Comparison of ENCODE assay signal across 1 cellular context in genomic region chrX:100819837-100820666, GRCh38.
TF ChIP-seq lines count a peak whose summit lies in the region.

TSS of gene CSTF2 (plus strand) at chrX:100820391. CDS start at chrX:100820417, 26 bp downstream.

TF ChIP-seq in GM12878, 131 proteins besides CTCF, POLR2A, EP300 and RAD21 (continued from another document):
- peak; percentile 11; the same call in 1 of the 2 replicates for TF ChIP-seq SPI1 (IDR thresholded peaks at IDR 0.05; ENCODE audit: borderline replicate concordance, insufficient read depth, low read depth, low read length)
- 0 out of 2 replicates have a peak, but pooled peaks have one; percentile 51 for TF ChIP-seq TCF7 (IDR thresholded peaks at IDR 0.05; ENCODE audit: borderline replicate concordance)
- no peak for TF ChIP-seq ATF7 (IDR thresholded peaks at IDR 0.05; ENCODE audit: low read depth)
- TF ChIP-seq MYB (IDR thresholded peaks at IDR 0.05; ENCODE audit: borderline replicate concordance, low read depth, low read length): no peak
- no peak for TF ChIP-seq RAD51 (IDR thresholded peaks at IDR 0.05)
- TF ChIP-seq EZH2 (IDR thresholded peaks at IDR 0.05; ENCODE audit: borderline replicate concordance, control insufficient read depth, low read depth, low read length): no peak
- peak; percentile 61; the same call in 1 of the 2 replicates for TF ChIP-seq CREM (IDR thresholded peaks at IDR 0.05; ENCODE audit: low read depth)
- peak; percentile 27; the same call in 1 of the 3 replicates for TF ChIP-seq POU2F2 (IDR thresholded peaks at IDR 0.05; ENCODE audit: borderline replicate concordance, low read depth, low read length)
- TF ChIP-seq USF2 (IDR thresholded peaks at IDR 0.05; ENCODE audit: borderline replicate concordance, low read depth, low read length): no peak
- 0 out of 2 replicates have a peak, but pooled peaks have one; percentile 15 for TF ChIP-seq DPF2 (IDR thresholded peaks at IDR 0.05)
- TF ChIP-seq ETV6 (conservative IDR thresholded peaks at IDR 0.05 in 1 of 2, IDR thresholded peaks at IDR 0.05 in 1 of 2; ENCODE audit: borderline replicate concordance in 1 of 2, low read depth in 1 of 2): no peak; a peak in 1 of 4 replicates
- TF ChIP-seq ZNF622 (IDR thresholded peaks at IDR 0.05): no peak
- TF ChIP-seq MTA3 (IDR thresholded peaks at IDR 0.05; ENCODE audit: borderline replicate concordance, low read length): no peak
- no peak for TF ChIP-seq MAX (IDR thresholded peaks at IDR 0.05; ENCODE audit: low read depth, low read length)
- TF ChIP-seq NKRF (conservative IDR thresholded peaks at IDR 0.05): peak; percentile 8; the same call in 1 of the 2 replicates
- peak; percentile 17 for TF ChIP-seq SP1 (IDR thresholded peaks at IDR 0.05; ENCODE audit: low read depth, low read length)
- peak; percentile 63; the same call in 1 of the 2 replicates for TF ChIP-seq SMAD5 (IDR thresholded peaks at IDR 0.05; ENCODE audit: low read depth)
- 0 out of 2 replicates have a peak, but pooled peaks have one; percentile 37 for TF ChIP-seq GATAD2B (conservative IDR thresholded peaks at IDR 0.05; ENCODE audit: low read depth)
- peak; percentile 78 for TF ChIP-seq POLR2AphosphoS5 (IDR thresholded peaks at IDR 0.05; ENCODE audit: low read length)
- TF ChIP-seq TCF12 (IDR thresholded peaks at IDR 0.05; ENCODE audit: low read depth, low read length): no peak
- TF ChIP-seq FOXM1 (IDR thresholded peaks at IDR 0.05; ENCODE audit: low read depth, low read length): no peak
- no peak for TF ChIP-seq SIX5 (IDR thresholded peaks at IDR 0.05; ENCODE audit: low read depth, low read length, severe bottlenecking)
- no peak for TF ChIP-seq RCOR1 (conservative IDR thresholded peaks at IDR 0.05; ENCODE audit: low read depth, low read length)
- TF ChIP-seq BCL11A (IDR thresholded peaks at IDR 0.05; ENCODE audit: low read depth, low read length): no peak
- peak; percentile 88 for TF ChIP-seq RELB (IDR thresholded peaks at IDR 0.05; ENCODE audit: low read depth)
- no peak for TF ChIP-seq CHD1 (IDR thresholded peaks at IDR 0.05; ENCODE audit: low read depth, low read length)
- TF ChIP-seq ZNF274 (IDR thresholded peaks at IDR 0.05; ENCODE audit: insufficient read depth, insufficient read length): no peak
- TF ChIP-seq HDAC6 (IDR thresholded peaks at IDR 0.05; ENCODE audit: unreplicated experiment): no peak
- no peak for TF ChIP-seq ZBTB4 (CRISPR knock-in tag; IDR thresholded peaks at IDR 0.05)
- TF ChIP-seq HCFC1 (IDR thresholded peaks at IDR 0.05; ENCODE audit: low read length): peak; percentile 49; the same call in 1 of the 2 replicates
- no peak for TF ChIP-seq SMARCA5 (IDR thresholded peaks at IDR 0.05)
- TF ChIP-seq ZBTB40 (IDR thresholded peaks at IDR 0.05; ENCODE audit: borderline replicate concordance): peak; percentile 92
- TF ChIP-seq TAF1 (IDR thresholded peaks at IDR 0.05; ENCODE audit: borderline replicate concordance, low read depth, low read length): peak; percentile 71; the same call in 1 of the 2 replicates
- no peak for TF ChIP-seq ZSCAN29 (IDR thresholded peaks at IDR 0.05)
- peak; percentile 64 to 78 for TF ChIP-seq BHLHE40 (IDR thresholded peaks at IDR 0.05; ENCODE audit: borderline replicate concordance in 1 of 2, low read depth in 2 of 2, low read length in 1 of 2)
- TF ChIP-seq ATF2 (IDR thresholded peaks at IDR 0.05; ENCODE audit: low read length): no peak
- TF ChIP-seq ZNF384 (IDR thresholded peaks at IDR 0.05; ENCODE audit: borderline replicate concordance, low read depth, low read length): no peak
- TF ChIP-seq SREBF2 (IDR thresholded peaks at IDR 0.05; ENCODE audit: low read length): no peak
- TF ChIP-seq EGR1 (IDR thresholded peaks at IDR 0.05; ENCODE audit: borderline replicate concordance in 1 of 2, low read depth in 2 of 2, low read length in 2 of 2): peak in 1 of 2 experiments; percentile 34; a peak in 1 of 3 replicates
